1 cellular context compared by ENCODE assay signal in genomic region chr16:84084570-84085270, GRCh38.
TF ChIP-seq lines count a peak whose summit lies in the region.

No MANE protein-coding gene starts in this region.

TF ChIP-seq in HCT116, 20 proteins besides CTCF, POLR2A, EP300 and RAD21 (continued from another document):
- TF ChIP-seq REST (IDR thresholded peaks at IDR 0.05; ENCODE audit: low read depth), result no peak
- TF ChIP-seq ELF1 (IDR thresholded peaks at IDR 0.05; ENCODE audit: borderline replicate concordance, low read depth), result no peak
- TF ChIP-seq FOSL1 (IDR thresholded peaks at IDR 0.05; ENCODE audit: low read depth), result no peak
